11 cellular contexts compared by ENCODE assay signal in the genomic region with DNA sequence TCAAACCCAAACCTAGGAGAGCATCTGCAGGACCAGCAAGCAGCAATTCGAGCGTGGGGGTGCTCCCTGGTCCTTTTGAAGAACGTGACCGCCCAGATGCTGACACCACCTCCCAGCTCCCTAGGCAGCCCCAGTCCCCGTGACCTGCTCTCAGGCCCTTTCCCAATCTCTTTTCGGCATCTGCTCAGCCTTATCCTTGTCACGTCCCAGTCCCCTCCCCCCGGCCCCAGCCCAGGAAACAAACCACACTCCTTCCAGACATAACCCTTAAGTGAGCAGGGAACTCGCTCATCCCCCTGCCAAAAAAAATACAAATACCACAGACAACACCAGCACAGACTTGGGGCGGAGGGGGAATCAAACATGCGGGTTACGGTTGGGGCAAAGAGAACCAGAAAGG. TPM values are rescaled to one million over a fixed set of nuclear protein-coding genes. Genes with fewer than 3 reads are reported as not detected.
DNase-seq lines count a peak whose midpoint lies in the region; ATAC-seq and TF ChIP-seq lines count a peak whose summit lies in the region.
"Had no signal": no experiment of that assay in that cellular context is flagged by ENCODE, and none has a peak within 500 bp of the region (broad histone marks: within the 10 kb centered on the region; RNA-seq: fewer than 3 reads in every experiment).

No MANE protein-coding gene starts in this region.

- TF ChIP-seq CTCF in cardiac muscle cell (IDR thresholded peaks at IDR 0.05; ENCODE audit: low read depth, low read length) (no peak), colonic mucosa (IDR thresholded peaks at IDR 0.05) (no peak)

- peak overlapping the region; percentile 91 for H3K27ac ChIP-seq in cardiac muscle cell
- H3K27ac ChIP-seq in colonic mucosa = no peak overlapping the region
- peak overlapping the region; percentile 1 to 16 for H3K27ac ChIP-seq in mucosa of rectum (ENCODE audit: low read depth in 2 of 2, low read length in 2 of 2)
- H3K27ac ChIP-seq in aorta (ENCODE audit: low read depth in 1 of 2, low read length in 2 of 2) = no peak overlapping the region
- H3K27ac ChIP-seq: KMS-11 had no signal

- intact Hi-C loops in Right ventricle myocardium inferior (cut with DNase I) = no loop called here
- intact Hi-C loops in colonic mucosa (cut with DNase I) = no loop called here
- intact Hi-C loops in aorta (cut with DNase I) = loop anchor here (5.0 to 10.0 kb wide), 5 partner anchors 39 to 468 kb away; a partner anchor contains a TSS

- H3K9me3 ChIP-seq in cardiac muscle cell (ENCODE audit: low read depth) (no peaks in the 10 kb centered on the region), colonic mucosa (no peaks in the 10 kb centered on the region), mucosa of rectum (ENCODE audit: control insufficient read depth in 2 of 2, low read length in 2 of 2) (no peaks in the 10 kb centered on the region), aorta (ENCODE audit: control insufficient read depth, low read length) (no peaks in the 10 kb centered on the region)

- WGBS in aorta, 2 donors = 40 to 46% methylated on average over 12 of the region's 12 CpGs

- no peak for ATAC-seq in Right ventricle myocardium inferior
- no peak for ATAC-seq in aorta (ENCODE audit: low FRiP score)

- peaks cover 76% of the 10 kb centered on the region for H3K4me1 ChIP-seq in cardiac muscle cell (ENCODE audit: low read depth)
- H3K4me1 ChIP-seq in colonic mucosa = peaks cover 13% of the 10 kb centered on the region
- H3K4me1 ChIP-seq in mucosa of rectum (ENCODE audit: control insufficient read depth in 2 of 2, insufficient read depth in 2 of 2, low read length in 2 of 2) = peaks cover 27 to 40% of the 10 kb centered on the region in 2 donors
- no peaks in the 10 kb centered on the region for H3K4me1 ChIP-seq in aorta (ENCODE audit: control insufficient read depth in 1 of 2, insufficient read depth in 2 of 2, low read length in 2 of 2)

- H3K36me3 ChIP-seq in cardiac muscle cell = no peaks in the 10 kb centered on the region
- H3K36me3 ChIP-seq in colonic mucosa = no peaks in the 10 kb centered on the region
- no peaks in the 10 kb centered on the region for H3K36me3 ChIP-seq in mucosa of rectum (ENCODE audit: control insufficient read depth in 2 of 2, insufficient read depth in 2 of 2, low read length in 2 of 2)
- no peaks in the 10 kb centered on the region for H3K36me3 ChIP-seq in aorta (ENCODE audit: control insufficient read depth in 1 of 2, insufficient read depth in 2 of 2, low read length in 1 of 2)

- DNase-seq in cardiac muscle cell (ENCODE audit: low read depth in 1 of 2, low spot score in 1 of 2) (peak; percentile 26 to 88), Right ventricle myocardium inferior (ENCODE audit: missing footprints) (no peak), colonic mucosa (peak; percentile 53), aorta (peak; percentile 81 to 86), DMS 273 (lab: John Stamatoyannopoulos, UW; ENCODE audit: unreplicated experiment) (no peak), cerebellar nuclear complex (lab: John Stamatoyannopoulos, UW) (no peak)
- DNase-seq in stimulated activated CD4-positive, alpha-beta T cell treated with anti-CD3 and anti-CD28 coated beads, Interleukin-2, amount 100 ng/mL, for 24 hours = no peak
- DNase-seq: central memory CD4-positive, alpha-beta T cell had no signal

- H3K27me3 ChIP-seq in cardiac muscle cell (no peaks in the 10 kb centered on the region), colonic mucosa (no peaks in the 10 kb centered on the region), mucosa of rectum (ENCODE audit: control insufficient read depth in 2 of 2, insufficient read depth in 2 of 2, low read length in 2 of 2) (no peaks in the 10 kb centered on the region), aorta (ENCODE audit: control insufficient read depth in 1 of 2, insufficient read depth in 2 of 2, low read length in 1 of 2) (no peaks in the 10 kb centered on the region)

- H3K4me3 ChIP-seq in cardiac muscle cell (peak overlapping the region; percentile 2), colonic mucosa (no peak overlapping the region), mucosa of rectum (ENCODE audit: low read length in 2 of 2) (peak overlapping the region in 1 of 2 donors; percentile 3), aorta (ENCODE audit: low read length in 2 of 2) (no peak overlapping the region)

- no peak overlapping the region for H3K9ac ChIP-seq in colonic mucosa (ENCODE audit: low read depth in 2 of 2, low read length in 2 of 2)
- no peak overlapping the region for H3K9ac ChIP-seq in mucosa of rectum (ENCODE audit: low read depth in 1 of 2, low read length in 2 of 2)
- H3K9ac ChIP-seq: KMS-11 had no signal

RNA-seq across cellular contexts. Expression of a gene that starts 3.3 kb away (rescaled TPM):
- total RNA-seq in cardiac muscle cell (46.9 and 54.1 TPM in 2 replicates), Right ventricle myocardium inferior (40.1 TPM), colonic mucosa (10 to 100 TPM; 26.4 to 59.2 TPM), aorta (10 to 100 TPM; 54.8 to 55.5 TPM)
- polyA plus RNA-seq in cardiac muscle cell (25.7 and 31.1 TPM in 2 replicates), aorta (10 to 100 TPM; 14.9 to 34.3 TPM)

RNA-seq across cellular contexts. Expression of a gene that starts 57.0 kb away (rescaled TPM):
- total RNA-seq in cardiac muscle cell = not detected in 2 replicates
- polyA plus RNA-seq in cardiac muscle cell = not detected in 2 replicates
- not detected for total RNA-seq in Right ventricle myocardium inferior
- total RNA-seq in colonic mucosa = not detected
- total RNA-seq in aorta = not detected
- polyA plus RNA-seq in aorta = under 1 TPM in 1 of 2 donors, not detected in 1; 0.10 TPM
- total RNA-seq: SK-MEL-5 had no signal

Comparison
In these comparisons a context has a peak if more than half of its experiments do, and no peak if none do; other contexts are left out.
1. DNase-seq: peak in cardiac muscle cell (2 of 2), colonic mucosa (single experiment) and aorta (2 of 2); none in Right ventricle myocardium inferior (single experiment), DMS 273 (single experiment), stimulated activated CD4-positive, alpha-beta T cell treated with anti-CD3 and anti-CD28 coated beads, Interleukin-2, amount 100 ng/mL, for 24 hours (0 of 2) and cerebellar nuclear complex (0 of 2).
2. H3K27ac ChIP-seq: peak in cardiac muscle cell (single experiment) and mucosa of rectum (2 of 2); none in colonic mucosa (single experiment) and aorta (0 of 2).
3. intact Hi-C loops: an anchor here in aorta (5.0 to 10.0 kb wide); none called in Right ventricle myocardium inferior and colonic mucosa.